ENCODE assay signal across 16 cellular contexts in genomic region chr3:107822308-107822707, GRCh38.
"Had no signal": no experiment of that assay in that cellular context is flagged by ENCODE, and none has a peak within 500 bp of the region (broad histone marks: within the 10 kb centered on the region; RNA-seq: fewer than 3 reads in every experiment).

No MANE protein-coding gene starts in this region.

- H3K27me3 ChIP-seq: right lobe of liver had no signal

- H3K4me1 Mint-ChIP-seq: activated CD4-positive, alpha-beta memory T cell treated with anti-CD3 and anti-CD28 coated beads, Interleukin-2, amount 10 ng/mL, durations not matched to agents 7 days and 5 days; activated CD4-positive, alpha-beta T cell treated with anti-CD3 and anti-CD28 coated beads, Interleukin-2, amount 10 ng/mL, durations not matched to agents 7 days and 5 days; activated naive CD4-positive, alpha-beta T cell treated with anti-CD3 and anti-CD28 coated beads, Interleukin-2, amount 50 U/mL, for 24 hours; activated T-helper 17 cell treated with anti-CD3 and anti-CD28 coated beads, Interleukin-2, amount 50 U/mL, for 72 hours had no signal

- ATAC-seq: activated T-helper 17 cell treated with anti-CD3 and anti-CD28 coated beads, Interleukin-2, amount 50 U/mL, for 72 hours; right lobe of liver had no signal

- H3K4me3 Mint-ChIP-seq: activated CD4-positive, alpha-beta memory T cell treated with anti-CD3 and anti-CD28 coated beads, Interleukin-2, amount 10 ng/mL, durations not matched to agents 7 days and 5 days; activated CD4-positive, alpha-beta T cell treated with anti-CD3 and anti-CD28 coated beads, Interleukin-2, amount 10 ng/mL, durations not matched to agents 7 days and 5 days; activated naive CD4-positive, alpha-beta T cell treated with anti-CD3 and anti-CD28 coated beads, Interleukin-2, amount 50 U/mL, for 24 hours; activated T-cell treated with anti-CD3 and anti-CD28 coated beads, Interleukin-2, amount 50 U/mL, for 24 hours; activated T-helper 17 cell treated with anti-CD3 and anti-CD28 coated beads, Interleukin-2, amount 50 U/mL, for 72 hours had no signal

- H3K9me3 ChIP-seq: left ventricle myocardium inferior, right lobe of liver, tibial nerve had no signal

- H3K27ac ChIP-seq: left ventricle myocardium inferior, right lobe of liver, tibial nerve, WERI-Rb-1 had no signal

- DNase-seq: activated CD4-positive, alpha-beta memory T cell treated with anti-CD3 and anti-CD28 coated beads, Interleukin-2, amount 10 ng/mL, durations not matched to agents 7 days and 5 days; activated CD4-positive, alpha-beta T cell treated with anti-CD3 and anti-CD28 coated beads, Interleukin-2, amount 10 ng/mL, durations not matched to agents 7 days and 5 days; activated CD4-positive, CD25-positive, alpha-beta regulatory T cell treated with anti-CD3 and anti-CD28 coated beads, Interleukin-2, amount 50 U/mL, for 72 hours; activated CD8-positive, alpha-beta memory T cell treated with anti-CD3 and anti-CD28 coated beads, Interleukin-2, amount 50 U/mL, for 48 hours; activated T-cell treated with anti-CD3 and anti-CD28 coated beads, Interleukin-2, amount 50 U/mL, for 24 hours; dermis blood vessel endothelial cell; effector CD4-positive, alpha-beta T cell; left ventricle myocardium inferior; posterior cingulate gyrus; right lobe of liver; stimulated activated CD4-positive, alpha-beta T cell treated with anti-CD3 and anti-CD28 coated beads, Interleukin-2, amount 100 ng/mL, for 48 hours; stimulated activated naive CD4-positive, alpha-beta T cell treated with Interleukin-2 at 50 U/mL for 16 hours; WERI-Rb-1 had no signal

- H3K36me3 Mint-ChIP-seq: activated naive CD4-positive, alpha-beta T cell treated with anti-CD3 and anti-CD28 coated beads, Interleukin-2, amount 50 U/mL, for 24 hours had no signal

- H3K4me3 ChIP-seq: left ventricle myocardium inferior, right lobe of liver, tibial nerve had no signal

- H3K27ac Mint-ChIP-seq: activated CD4-positive, alpha-beta memory T cell treated with anti-CD3 and anti-CD28 coated beads, Interleukin-2, amount 10 ng/mL, durations not matched to agents 7 days and 5 days; activated CD4-positive, alpha-beta T cell treated with anti-CD3 and anti-CD28 coated beads, Interleukin-2, amount 10 ng/mL, durations not matched to agents 7 days and 5 days; activated naive CD4-positive, alpha-beta T cell treated with anti-CD3 and anti-CD28 coated beads, Interleukin-2, amount 50 U/mL, for 24 hours; activated T-cell treated with anti-CD3 and anti-CD28 coated beads, Interleukin-2, amount 50 U/mL, for 24 hours; activated T-helper 17 cell treated with anti-CD3 and anti-CD28 coated beads, Interleukin-2, amount 50 U/mL, for 72 hours had no signal

- H3K9me3 Mint-ChIP-seq: activated CD4-positive, alpha-beta memory T cell treated with anti-CD3 and anti-CD28 coated beads, Interleukin-2, amount 10 ng/mL, durations not matched to agents 7 days and 5 days; activated CD4-positive, alpha-beta T cell treated with anti-CD3 and anti-CD28 coated beads, Interleukin-2, amount 10 ng/mL, durations not matched to agents 7 days and 5 days; activated naive CD4-positive, alpha-beta T cell treated with anti-CD3 and anti-CD28 coated beads, Interleukin-2, amount 50 U/mL, for 24 hours; activated T-cell treated with anti-CD3 and anti-CD28 coated beads, Interleukin-2, amount 50 U/mL, for 24 hours; activated T-helper 17 cell treated with anti-CD3 and anti-CD28 coated beads, Interleukin-2, amount 50 U/mL, for 72 hours had no signal

- H3K4me1 ChIP-seq: right lobe of liver, tibial nerve had no signal
